8 cellular contexts compared by ENCODE assay signal in the genomic region with DNA sequence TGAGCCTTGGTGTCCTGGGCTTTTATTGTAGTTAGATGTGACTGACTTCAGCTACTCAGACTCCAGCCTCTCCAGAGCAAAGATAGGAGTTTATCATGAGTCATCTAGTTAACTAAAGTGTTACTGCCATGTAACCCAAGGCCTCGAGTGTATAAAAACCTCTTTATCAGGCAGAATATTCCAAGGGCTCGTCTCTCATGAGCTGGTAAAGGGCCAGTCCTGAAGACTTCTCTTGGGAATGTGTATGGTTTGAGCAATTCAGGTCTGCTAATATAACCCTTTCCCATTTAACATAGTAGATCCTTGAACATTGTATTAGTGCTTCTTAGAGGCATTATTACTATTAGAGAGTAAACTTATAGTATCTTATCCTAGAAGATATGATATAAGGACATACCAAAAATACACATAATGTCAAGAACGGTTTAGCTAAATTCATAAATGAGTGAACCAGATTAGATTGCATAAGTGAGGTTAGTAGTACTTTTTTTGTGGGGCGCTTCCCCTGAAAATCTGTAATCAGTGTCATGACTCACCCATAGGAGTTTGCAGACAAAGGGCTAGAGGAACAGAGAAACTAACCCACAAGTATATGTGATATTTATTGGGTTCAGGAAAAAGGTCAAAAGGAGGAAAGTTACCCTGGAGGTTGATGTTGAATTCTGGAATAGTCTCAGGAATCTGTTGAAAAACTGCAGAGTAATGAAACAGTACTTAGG. TPM values are rescaled to one million over a fixed set of nuclear protein-coding genes. Genes with fewer than 3 reads are reported as not detected.
DNase-seq lines count a peak whose midpoint lies in the region; ATAC-seq and TF ChIP-seq lines count a peak whose summit lies in the region.

No MANE protein-coding gene starts in this region.

- H4K20me1 ChIP-seq in GM23338 (replicated peaks; ENCODE audit: insufficient read depth) (peaks cover 5% of the 10 kb centered on the region), SK-N-SH (ENCODE audit: insufficient read depth) (no peaks in the 10 kb centered on the region)

- peak overlapping the region; percentile 5; the same call in 1 of the 2 replicates for H3K27ac Mint-ChIP-seq in GM23338

- no peak overlapping the region for H3K27ac ChIP-seq in GM23338 (ENCODE audit: low read depth)
- peak overlapping the region; percentile 60 to 74 for H3K27ac ChIP-seq in SK-N-SH (ENCODE audit: low read depth in 2 of 2, low read length in 1 of 2)

- 50% methylated on average over 4 of the region's 4 CpGs for WGBS in SK-N-SH (ENCODE audit: low lambda C conversion rate)

- H3K36me3 ChIP-seq in GM23338 (ENCODE audit: insufficient read depth) (no peaks in the 10 kb centered on the region), SK-N-SH (replicated peaks in 1 of 2; ENCODE audit: control insufficient read depth in 1 of 2, insufficient read depth in 2 of 2, low read length in 1 of 2) (no peaks in the 10 kb centered on the region)

- H3K4me1 Mint-ChIP-seq in GM23338: peaks cover 38% of the 10 kb centered on the region

- CTCF ChIA-PET in SK-N-SH (lab: Yijun Ruan, JAX): interaction anchor here (0.8 kb wide), 1 partner anchor 57 kb away, joined by 3 read pairs; no protein-coding TSS in a partner anchor

- no peaks in the 10 kb centered on the region for H3K27me3 ChIP-seq in GM23338 (ENCODE audit: insufficient read depth)
- H3K27me3 ChIP-seq in SK-N-SH (ENCODE audit: insufficient read depth): no peaks in the 10 kb centered on the region

- H2AFZ ChIP-seq in GM23338 (no peak overlapping the region), SK-N-SH (ENCODE audit: low read depth) (no peak overlapping the region)

- H3K4me2 ChIP-seq in GM23338 (no peak overlapping the region), SK-N-SH (peak overlapping the region; percentile 52)

- TF ChIP-seq CTCF in AG10803 (conservative IDR thresholded peaks at IDR 0.05; ENCODE audit: low read length) (no peak), GM23338 (conservative IDR thresholded peaks at IDR 0.05; ENCODE audit: low read depth in 2 of 2) (no peak), SK-N-SH (IDR thresholded peaks at IDR 0.05) (no peak)

- no peak overlapping the region for H3K4me3 Mint-ChIP-seq in GM23338

- no peak for ATAC-seq in GM23338
- no peak for ATAC-seq in HG02588 (IDR thresholded peaks at IDR 0.05; ENCODE audit: unreplicated experiment)

- TF ChIP-seq EP300 in SK-N-SH (IDR thresholded peaks at IDR 0.05; ENCODE audit: borderline replicate concordance in 1 of 2, low read depth in 1 of 2, low read length in 1 of 2): no peak

- H3K79me2 ChIP-seq in GM23338 (replicated peaks; ENCODE audit: insufficient read depth) (peaks cover 87% of the 10 kb centered on the region), SK-N-SH (ENCODE audit: insufficient read depth) (peaks cover 65% of the 10 kb centered on the region; the same call in 1 of the 2 replicates)

- H3K9me3 ChIP-seq in SK-N-SH: no peaks in the 10 kb centered on the region

- peaks cover 20% of the 10 kb centered on the region for H3K4me1 ChIP-seq in GM23338 (ENCODE audit: insufficient read depth)
- peaks cover 5 to 48% of the 10 kb centered on the region in 2 experiments for H3K4me1 ChIP-seq in SK-N-SH (ENCODE audit: control insufficient read depth in 1 of 2, insufficient read depth in 2 of 2, low read depth in 1 of 2, low read length in 1 of 2)

- DNase-seq in AG10803 (ENCODE audit: low read depth) (peak; percentile 66), GM23338 (ENCODE audit: low spot score) (no peak), SK-N-SH (no peak), iris pigment epithelial cell (ENCODE audit: low read depth) (peak; percentile 87), HuH-7 (ENCODE audit: low spot score) (no peak), NCI-H2107 (lab: John Stamatoyannopoulos, UW) (no peak)
- DNase-seq in central memory CD4-positive, alpha-beta T cell: no peak

- no peak overlapping the region for H3K4me3 ChIP-seq in AG10803 (ENCODE audit: low read length)
- no peak overlapping the region for H3K4me3 ChIP-seq in GM23338
- no peak overlapping the region for H3K4me3 ChIP-seq in SK-N-SH (ENCODE audit: low read depth in 2 of 2, low read length in 1 of 2)

- H3K27me3 Mint-ChIP-seq in GM23338 (ENCODE audit: insufficient read depth, low read depth, poor library complexity): peaks cover 3% of the 10 kb centered on the region

- peak overlapping the region; percentile 22; the same call in 1 of the 2 replicates for H3K9ac ChIP-seq in SK-N-SH

- no peak for TF ChIP-seq RAD21 in SK-N-SH (IDR thresholded peaks at IDR 0.05; ENCODE audit: low read length)

- POLR2A ChIA-PET in SK-N-SH (lab: Yijun Ruan, JAX): no interaction called here

- H3K9me3 Mint-ChIP-seq in GM23338: no peaks in the 10 kb centered on the region

- H3F3A ChIP-seq in GM23338 (replicated peaks; ENCODE audit: low read depth) (no peaks in the 10 kb centered on the region), SK-N-SH (replicated peaks; ENCODE audit: insufficient read depth) (peaks cover 29% of the 10 kb centered on the region)

- H3K36me3 Mint-ChIP-seq in GM23338 (ENCODE audit: low read depth): no peaks in the 10 kb centered on the region

- H3K9me2 ChIP-seq in GM23338 (ENCODE audit: insufficient read depth) (no peaks in the 10 kb centered on the region), SK-N-SH (no peaks in the 10 kb centered on the region)

TF ChIP-seq in GM23338, 12 proteins besides CTCF, POLR2A, EP300 and RAD21:
- no peak for TF ChIP-seq NANOG (IDR thresholded peaks at IDR 0.05; ENCODE audit: borderline replicate concordance)
- TF ChIP-seq ZNF114 (CRISPR knock-in tag; IDR thresholded peaks at IDR 0.05): no peak
- no peak for TF ChIP-seq ZNF331 (CRISPR knock-in tag; IDR thresholded peaks at IDR 0.05; ENCODE audit: low read depth)
TF ChIP-seq in GM23338: peak in this region for 0.

TF ChIP-seq in SK-N-SH, 30 proteins besides CTCF, POLR2A, EP300 and RAD21:
- peak; percentile 35; the same call in 1 of the 2 replicates for TF ChIP-seq FOSL2 (IDR thresholded peaks at IDR 0.05; ENCODE audit: borderline replicate concordance, low read depth)
- TF ChIP-seq RXRA (IDR thresholded peaks at IDR 0.05; ENCODE audit: borderline replicate concordance, low read depth): peak; percentile 43; the same call in 1 of the 2 replicates
- no peak for TF ChIP-seq MEF2A (IDR thresholded peaks at IDR 0.05; ENCODE audit: borderline replicate concordance, low read depth)
- no peak for TF ChIP-seq CHD2 (IDR thresholded peaks at IDR 0.05; ENCODE audit: low read length, partially characterized antibody)
- TF ChIP-seq USF2 (IDR thresholded peaks at IDR 0.05; ENCODE audit: borderline replicate concordance, low read depth, low read length): no peak
- TF ChIP-seq, protein P1, sequence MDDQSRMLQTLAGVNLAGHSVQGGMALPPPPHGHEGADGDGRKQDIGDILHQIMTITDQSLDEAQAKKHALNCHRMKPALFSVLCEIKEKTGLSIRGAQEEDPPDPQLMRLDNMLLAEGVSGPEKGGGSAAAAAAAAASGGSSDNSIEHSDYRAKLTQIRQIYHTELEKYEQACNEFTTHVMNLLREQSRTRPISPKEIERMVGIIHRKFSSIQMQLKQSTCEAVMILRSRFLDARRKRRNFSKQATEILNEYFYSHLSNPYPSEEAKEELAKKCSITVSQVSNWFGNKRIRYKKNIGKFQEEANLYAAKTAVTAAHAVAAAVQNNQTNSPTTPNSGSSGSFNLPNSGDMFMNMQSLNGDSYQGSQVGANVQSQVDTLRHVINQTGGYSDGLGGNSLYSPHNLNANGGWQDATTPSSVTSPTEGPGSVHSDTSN (IDR thresholded peaks at IDR 0.05): 0 out of 2 replicates have a peak, but pooled peaks have one; percentile 25
- no peak for TF ChIP-seq SMC3 (IDR thresholded peaks at IDR 0.05; ENCODE audit: low read depth, low read length)

RNA-seq across cellular contexts. Expression of gene DSE, which starts 16.0 kb away (rescaled TPM):
- total RNA-seq in GM23338 (2014; rRNA removed; shearing (Covaris generic)): 41.5 and 45.2 TPM in 2 replicates
- 16.8 and 18.8 TPM in 2 replicates for polyA plus RNA-seq in GM23338 (2016; fragmentation: Nextera tagmentation; extraction: Ambion mirVana)
- polyA plus RNA-seq in SK-N-SH (2012; rRNA removed): 12.7 and 17.4 TPM in 2 replicates
- polyA plus RNA-seq in SK-N-SH (2012; cell fraction: cytosol; rRNA removed): 13.5 and 13.9 TPM in 2 replicates
- polyA plus RNA-seq in SK-N-SH (2012; cell fraction: nucleus; rRNA removed): 19.6 and 19.8 TPM in 2 replicates

Comparison
In these comparisons a context has a peak if more than half of its experiments do, and no peak if none do; other contexts are left out.
1. DNase-seq: peak in AG10803 (single experiment) and iris pigment epithelial cell (single experiment); none in GM23338 (single experiment), SK-N-SH (single experiment), HuH-7 (single experiment), central memory CD4-positive, alpha-beta T cell (single experiment) and NCI-H2107 (single experiment).